19 cellular contexts compared by ENCODE assay signal in the genomic region with DNA sequence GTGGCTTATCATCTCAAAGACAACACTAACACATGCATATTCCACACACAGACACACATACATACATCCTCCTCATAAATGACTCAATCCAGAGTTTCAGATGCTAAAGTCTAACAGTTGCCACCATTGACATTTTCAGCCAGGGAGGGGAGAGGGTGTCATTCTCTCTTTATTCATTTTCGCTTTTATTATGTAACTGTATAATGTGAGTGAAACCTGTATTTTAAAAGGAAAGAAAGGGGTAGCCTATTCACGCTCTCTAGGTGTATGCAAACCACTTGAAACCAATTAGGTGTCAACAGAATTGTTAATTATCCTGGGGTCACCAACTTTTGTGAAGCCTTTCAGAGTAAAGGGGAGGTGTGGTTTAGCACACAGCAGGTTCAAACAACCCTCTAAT.
DNase-seq lines count a peak whose midpoint lies in the region; ATAC-seq and TF ChIP-seq lines count a peak whose summit lies in the region.
"Had no signal": no experiment of that assay in that cellular context is flagged by ENCODE, and none has a peak within 500 bp of the region (broad histone marks: within the 10 kb centered on the region; RNA-seq: fewer than 3 reads in every experiment).

No MANE protein-coding gene starts in this region.

- peak; percentile 36 for DNase-seq in NCI-H774 (lab: John Stamatoyannopoulos, UW)
- DNase-seq in iPS-NIHi7 (ENCODE audit: extremely low spot score) = peak; percentile 20
- no peak for DNase-seq in activated naive CD8-positive, alpha-beta T cell treated with anti-CD3 and anti-CD28 coated beads, Interleukin-2, amount 50 U/mL, for 24 hours
- DNase-seq in NCI-H510A treated with DMSO at 0.1 percent for 48 hours (lab: John Stamatoyannopoulos, UW) = no peak
- DNase-seq in lower lobe of right lung = no peak
- DNase-seq: activated naive CD4-positive, alpha-beta T cell treated with anti-CD3 and anti-CD28 coated beads, Interleukin-2, amount 50 U/mL, for 16 hours; aorta; caudate nucleus; dermis blood vessel endothelial cell; DMS79 treated with DMSO at 0.1 percent for 48 hours; mesenchymal stem cell; NCI-H446 treated with DMSO at 0.1 percent for 48 hours; occipital lobe; stimulated activated CD4-positive, alpha-beta T cell treated with anti-CD3 and anti-CD28 coated beads, Interleukin-4, amount 100 ng/mL, for 1 hour had no signal

- H3K36me3 ChIP-seq in HUES64 (ENCODE audit: insufficient read depth, low read length) (no peaks in the 10 kb centered on the region), lower lobe of right lung (no peaks in the 10 kb centered on the region)
- H3K36me3 ChIP-seq: tibial nerve had no signal

- WGBS in HUES64 = 37% methylated on average over 2 of the region's 2 CpGs

- intact Hi-C loops in lower lobe of right lung (cut with DNase I) = no loop called here

- H3K36me3 Mint-ChIP-seq in activated naive CD8-positive, alpha-beta T cell treated with anti-CD3 and anti-CD28 coated beads, Interleukin-2, amount 50 U/mL, for 24 hours (ENCODE audit: low read depth) = no peaks in the 10 kb centered on the region

- no peak for TF ChIP-seq CTCF in lower lobe of right lung (IDR thresholded peaks at IDR 0.05)

- peak overlapping the region; percentile 66; the same call in 1 of the 2 replicates for H3K27ac ChIP-seq in HUES64 (ENCODE audit: low read depth, low read length)
- H3K27ac ChIP-seq in lower lobe of right lung = no peak overlapping the region
- H3K27ac ChIP-seq: tibial nerve had no signal

- H3K9ac ChIP-seq in HUES64 (ENCODE audit: low read depth, low read length) = no peak overlapping the region

- H3K4me3 ChIP-seq in HUES64 (ENCODE audit: low read length) (no peak overlapping the region), lower lobe of right lung (no peak overlapping the region)
- H3K4me3 ChIP-seq: smooth muscle cell, tibial nerve had no signal

- peaks cover 8% of the 10 kb centered on the region for H3K4me1 ChIP-seq in HUES64 (ENCODE audit: insufficient read depth, low read length)
- no peaks in the 10 kb centered on the region for H3K4me1 ChIP-seq in lower lobe of right lung
- H3K4me1 ChIP-seq: tibial nerve had no signal

- H3K4me1 Mint-ChIP-seq in activated naive CD8-positive, alpha-beta T cell treated with anti-CD3 and anti-CD28 coated beads, Interleukin-2, amount 50 U/mL, for 24 hours = no peaks in the 10 kb centered on the region

- no peaks in the 10 kb centered on the region for H3K27me3 Mint-ChIP-seq in activated naive CD8-positive, alpha-beta T cell treated with anti-CD3 and anti-CD28 coated beads, Interleukin-2, amount 50 U/mL, for 24 hours
- H3K27me3 Mint-ChIP-seq: stimulated activated naive CD8-positive, alpha-beta T cell treated with anti-CD3 and anti-CD28 coated beads, Interleukin-15, Interleukin-2, amounts not matched to agents 100 ng/mL and 50 ng/mL, for 24 hours had no signal

- H3K27ac Mint-ChIP-seq in activated naive CD8-positive, alpha-beta T cell treated with anti-CD3 and anti-CD28 coated beads, Interleukin-2, amount 50 U/mL, for 24 hours = no peak overlapping the region
- H3K27ac Mint-ChIP-seq: stimulated activated naive CD8-positive, alpha-beta T cell treated with anti-CD3 and anti-CD28 coated beads, Interleukin-15, Interleukin-2, amounts not matched to agents 100 ng/mL and 50 ng/mL, for 24 hours had no signal

- no peak overlapping the region for H3K4me3 Mint-ChIP-seq in activated naive CD8-positive, alpha-beta T cell treated with anti-CD3 and anti-CD28 coated beads, Interleukin-2, amount 50 U/mL, for 24 hours
- H3K4me3 Mint-ChIP-seq: stimulated activated naive CD8-positive, alpha-beta T cell treated with anti-CD3 and anti-CD28 coated beads, Interleukin-15, Interleukin-2, amounts not matched to agents 100 ng/mL and 50 ng/mL, for 24 hours had no signal

- H3K9me3 Mint-ChIP-seq in activated naive CD8-positive, alpha-beta T cell treated with anti-CD3 and anti-CD28 coated beads, Interleukin-2, amount 50 U/mL, for 24 hours = peaks cover 15% of the 10 kb centered on the region

- no peaks in the 10 kb centered on the region for H3K27me3 ChIP-seq in HUES64 (ENCODE audit: insufficient read depth, low read length)
- H3K27me3 ChIP-seq in lower lobe of right lung (ENCODE audit: low read depth) = no peaks in the 10 kb centered on the region
- H3K27me3 ChIP-seq: tibial nerve had no signal

- ATAC-seq in GM19463 (IDR thresholded peaks at IDR 0.05; ENCODE audit: unreplicated experiment) = peak; percentile 81
- no peak for ATAC-seq in activated naive CD8-positive, alpha-beta T cell treated with anti-CD3 and anti-CD28 coated beads, Interleukin-2, amount 50 U/mL, for 24 hours
- ATAC-seq in lower lobe of right lung = no peak

- peaks cover 24% of the 10 kb centered on the region for H3K9me3 ChIP-seq in HUES64 (ENCODE audit: insufficient read depth, low read depth, low read length)
- no peaks in the 10 kb centered on the region for H3K9me3 ChIP-seq in lower lobe of right lung

Comparison
In these comparisons a context has a peak if more than half of its experiments do, and no peak if none do; other contexts are left out.
1. DNase-seq: peak in NCI-H774 (single experiment) and iPS-NIHi7 (single experiment); none in activated naive CD8-positive, alpha-beta T cell treated with anti-CD3 and anti-CD28 coated beads, Interleukin-2, amount 50 U/mL, for 24 hours (single experiment), NCI-H510A treated with DMSO at 0.1 percent for 48 hours (single experiment) and lower lobe of right lung (single experiment).